In genomic region chr16:68309798-68310197, GRCh38 we compare ENCODE assay signal across 8 cellular contexts. TPM values are rescaled to one million over a fixed set of nuclear protein-coding genes. Genes with fewer than 3 reads are reported as not detected.
DNase-seq lines count a peak whose midpoint lies in the region; ATAC-seq and TF ChIP-seq lines count a peak whose summit lies in the region.

No MANE protein-coding gene starts in this region.

- H3K4me1 ChIP-seq in DOHH2 (ENCODE audit: control insufficient read depth, low read length) (peaks cover 22% of the 10 kb centered on the region), parathyroid adenoma (peaks cover 9% of the 10 kb centered on the region)

- TF ChIP-seq CTCF in DOHH2 (IDR thresholded peaks at IDR 0.05; ENCODE audit: low read depth, low read length, poor library complexity, severe bottlenecking): no peak
- no peak for TF ChIP-seq CTCF in epithelial cell of proximal tubule (conservative IDR thresholded peaks at IDR 0.05; ENCODE audit: low read depth, low read length)
- TF ChIP-seq CTCF in parathyroid adenoma (IDR thresholded peaks at IDR 0.05): no peak

- no peaks in the 10 kb centered on the region for H3K27me3 ChIP-seq in DOHH2 (ENCODE audit: control insufficient read depth, low read length)
- no peaks in the 10 kb centered on the region for H3K27me3 ChIP-seq in parathyroid adenoma (ENCODE audit: control insufficient read depth, insufficient read depth, low read length)

- H4K20me1 ChIP-seq in DOHH2 (ENCODE audit: control insufficient read depth, insufficient read depth, low read depth, low read length): no peaks in the 10 kb centered on the region

- H3K27ac ChIP-seq in DOHH2 (ENCODE audit: low read depth, low read length): peak overlapping the region; percentile 66
- H3K27ac ChIP-seq in parathyroid adenoma: no peak overlapping the region

- peak; percentile 13 for DNase-seq in RKO (ENCODE audit: low spot score)
- no peak for DNase-seq in epithelial cell of proximal tubule (ENCODE audit: low read depth)
- no peak for DNase-seq in NCI-H1048 (lab: John Stamatoyannopoulos, UW)
- no peak for DNase-seq in SIG-M5 (lab: John Stamatoyannopoulos, UW)

- H3K36me3 ChIP-seq in DOHH2 (ENCODE audit: control insufficient read depth, low read length): peaks cover 73% of the 10 kb centered on the region
- H3K36me3 ChIP-seq in parathyroid adenoma (ENCODE audit: control insufficient read depth, insufficient read depth, low read length): no peaks in the 10 kb centered on the region

- peak overlapping the region; percentile 91 for H3K4me2 ChIP-seq in DOHH2 (ENCODE audit: low read length)
- H3K4me2 ChIP-seq in parathyroid adenoma (ENCODE audit: low read length): peak overlapping the region; percentile 94

- H2AFZ ChIP-seq in parathyroid adenoma: peak overlapping the region; percentile 93

- peak overlapping the region; percentile 99 for H3K4me3 ChIP-seq in DOHH2 (ENCODE audit: low read length)
- H3K4me3 ChIP-seq in epithelial cell of proximal tubule (ENCODE audit: low read depth, low read length): peak overlapping the region; percentile 92
- peak overlapping the region; percentile 85 for H3K4me3 ChIP-seq in parathyroid adenoma (ENCODE audit: low read depth, low read length)

- H3K9me2 ChIP-seq in DOHH2 (replicated peaks; ENCODE audit: control insufficient read depth, low read length): no peaks in the 10 kb centered on the region

- no peak overlapping the region for H3K9ac ChIP-seq in parathyroid adenoma

- H3K79me2 ChIP-seq in DOHH2 (ENCODE audit: control insufficient read depth, low read length): peaks cover 91% of the 10 kb centered on the region
- peaks cover 11% of the 10 kb centered on the region for H3K79me2 ChIP-seq in parathyroid adenoma

- H3F3A ChIP-seq in DOHH2 (ENCODE audit: control insufficient read depth, insufficient read depth): peaks cover 7% of the 10 kb centered on the region; the same call in 1 of the 2 replicates

- H3K9me3 ChIP-seq in DOHH2 (ENCODE audit: control insufficient read depth, insufficient read depth, low read length) (no peaks in the 10 kb centered on the region), parathyroid adenoma (ENCODE audit: control insufficient read depth, low read length) (no peaks in the 10 kb centered on the region)

- ATAC-seq in HG03469 (IDR thresholded peaks at IDR 0.05; ENCODE audit: unreplicated experiment) (no peak), GM21360 (IDR thresholded peaks at IDR 0.05; ENCODE audit: unreplicated experiment) (no peak)

RNA-seq across cellular contexts. Expression of gene SLC7A6OS, which starts 0.9 kb away (rescaled TPM):
- 10.3 and 14.2 TPM in 2 replicates for total RNA-seq in epithelial cell of proximal tubule

RNA-seq across cellular contexts. Expression of gene PRMT7, which starts 1.0 kb away (rescaled TPM):
- total RNA-seq in epithelial cell of proximal tubule: 32.1 and 50.6 TPM in 2 replicates

RNA-seq across cellular contexts. Expression of gene SLC7A6, which starts 45.5 kb away (rescaled TPM):
- 10.6 and 25.3 TPM in 2 replicates for total RNA-seq in epithelial cell of proximal tubule
